ENCODE assay signal across 1 cellular context in the genomic region with DNA sequence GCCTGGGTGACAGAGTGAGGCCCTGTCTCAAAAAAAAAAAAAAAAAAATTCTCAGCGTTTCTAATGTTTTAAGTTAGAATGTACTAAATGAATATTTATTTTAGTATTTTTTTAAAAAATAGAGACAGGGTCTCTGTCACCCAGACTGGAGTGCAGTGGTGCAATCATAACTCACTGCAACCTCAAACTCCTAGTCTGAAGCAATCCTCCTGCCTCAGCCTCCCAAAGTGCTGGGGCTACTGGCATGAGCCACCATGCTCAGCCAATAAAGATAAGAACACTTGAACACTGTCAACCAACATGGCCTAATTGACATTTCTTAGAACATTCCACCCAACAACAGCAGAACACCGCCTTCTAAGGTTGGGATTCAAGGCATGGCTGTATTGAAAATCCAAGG.
TF ChIP-seq lines count a peak whose summit lies in the region.

No MANE protein-coding gene starts in this region.

TF ChIP-seq in HepG2, 621 proteins besides CTCF, POLR2A, EP300 and RAD21 (continued from another document):
- TF ChIP-seq, protein P1, sequence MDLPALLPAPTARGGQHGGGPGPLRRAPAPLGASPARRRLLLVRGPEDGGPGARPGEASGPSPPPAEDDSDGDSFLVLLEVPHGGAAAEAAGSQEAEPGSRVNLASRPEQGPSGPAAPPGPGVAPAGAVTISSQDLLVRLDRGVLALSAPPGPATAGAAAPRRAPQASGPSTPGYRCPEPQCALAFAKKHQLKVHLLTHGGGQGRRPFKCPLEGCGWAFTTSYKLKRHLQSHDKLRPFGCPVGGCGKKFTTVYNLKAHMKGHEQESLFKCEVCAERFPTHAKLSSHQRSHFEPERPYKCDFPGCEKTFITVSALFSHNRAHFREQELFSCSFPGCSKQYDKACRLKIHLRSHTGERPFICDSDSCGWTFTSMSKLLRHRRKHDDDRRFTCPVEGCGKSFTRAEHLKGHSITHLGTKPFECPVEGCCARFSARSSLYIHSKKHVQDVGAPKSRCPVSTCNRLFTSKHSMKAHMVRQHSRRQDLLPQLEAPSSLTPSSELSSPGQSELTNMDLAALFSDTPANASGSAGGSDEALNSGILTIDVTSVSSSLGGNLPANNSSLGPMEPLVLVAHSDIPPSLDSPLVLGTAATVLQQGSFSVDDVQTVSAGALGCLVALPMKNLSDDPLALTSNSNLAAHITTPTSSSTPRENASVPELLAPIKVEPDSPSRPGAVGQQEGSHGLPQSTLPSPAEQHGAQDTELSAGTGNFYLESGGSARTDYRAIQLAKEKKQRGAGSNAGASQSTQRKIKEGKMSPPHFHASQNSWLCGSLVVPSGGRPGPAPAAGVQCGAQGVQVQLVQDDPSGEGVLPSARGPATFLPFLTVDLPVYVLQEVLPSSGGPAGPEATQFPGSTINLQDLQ (CRISPR knock-in tag; IDR thresholded peaks at IDR 0.05) = no peak
- TF ChIP-seq FOSL2 (CRISPR knock-in tag; IDR thresholded peaks at IDR 0.05) (peak; percentile 42; the same call in 1 of the 2 replicates), FOXA3 (CRISPR knock-in tag; IDR thresholded peaks at IDR 0.05) (no peak), GATAD1 (CRISPR knock-in tag; IDR thresholded peaks at IDR 0.05) (no peak)
